23 cellular contexts compared by ENCODE assay signal in genomic region chr9:95514402-95514801, GRCh38. TPM values are rescaled to one million over a fixed set of nuclear protein-coding genes. Genes with fewer than 3 reads are reported as not detected.
DNase-seq lines count a peak whose midpoint lies in the region; ATAC-seq and TF ChIP-seq lines count a peak whose summit lies in the region.
"Had no signal": no experiment of that assay in that cellular context is flagged by ENCODE, and none has a peak within 500 bp of the region (broad histone marks: within the 10 kb centered on the region; RNA-seq: fewer than 3 reads in every experiment).

No MANE protein-coding gene starts in this region.

- H3K9ac ChIP-seq in BLaER1 (no peak overlapping the region), neural progenitor cell (no peak overlapping the region), colonic mucosa (ENCODE audit: low read depth in 2 of 2, low read length in 2 of 2) (peak overlapping the region in 1 of 2 donors; percentile 36)

- peaks cover 61% of the 10 kb centered on the region for H3K27me3 ChIP-seq in BLaER1
- H3K27me3 ChIP-seq in SJCRH30: no peaks in the 10 kb centered on the region
- peaks cover 71% of the 10 kb centered on the region for H3K27me3 ChIP-seq in neural progenitor cell
- peaks cover 7% of the 10 kb centered on the region for H3K27me3 ChIP-seq in colonic mucosa
- H3K27me3 ChIP-seq: foreskin keratinocyte, pancreas had no signal

- H3K27me3 Mint-ChIP-seq in glutamatergic neuron (ENCODE audit: unreplicated experiment) (peaks cover 22% of the 10 kb centered on the region), neural progenitor cell (ENCODE audit: insufficient read depth, low read depth) (peaks cover 13% of the 10 kb centered on the region)

- H3K36me3 Mint-ChIP-seq in glutamatergic neuron (ENCODE audit: unreplicated experiment) (peaks cover 7% of the 10 kb centered on the region), neural progenitor cell (no peaks in the 10 kb centered on the region)

- H3F3A ChIP-seq in neural progenitor cell (ENCODE audit: low read depth): peaks cover 80% of the 10 kb centered on the region

- no peaks in the 10 kb centered on the region; the same call in 1 of the 2 replicates for H4K20me1 ChIP-seq in BLaER1
- peaks cover 40% of the 10 kb centered on the region for H4K20me1 ChIP-seq in neural progenitor cell (ENCODE audit: low read depth)

- ATAC-seq in GM21367 (IDR thresholded peaks at IDR 0.05; ENCODE audit: unreplicated experiment) (no peak), GM21423 (IDR thresholded peaks at IDR 0.05; ENCODE audit: unreplicated experiment) (no peak)
- ATAC-seq: CD8-positive, alpha-beta T cell; foreskin keratinocyte; pancreas; right cardiac atrium had no signal

- no peak overlapping the region for H2AFZ ChIP-seq in neural progenitor cell (replicated peaks)

- no peak for DNase-seq in SJCRH30
- DNase-seq in glutamatergic neuron: no peak
- no peak for DNase-seq in neural progenitor cell (ENCODE audit: low spot score)
- no peak for DNase-seq in DMS53 (lab: John Stamatoyannopoulos, UW)
- no peak for DNase-seq in colonic mucosa
- DNase-seq: activated CD4-positive, alpha-beta T cell treated with anti-CD3 and anti-CD28 coated beads, Interleukin-2, amount 50 U/mL, for 48 hours; activated gamma-delta T cell treated with Interleukin-2 at 50 U/mL for 16 hours; amygdala; CD8-positive, alpha-beta T cell; erythroblast; foreskin keratinocyte; islet precursor cell; KG1; NCI-H2171; NCI-H524 treated with DMSO at 0.1 percent for 48 hours; pancreas; right cardiac atrium; stimulated activated CD8-positive, alpha-beta memory T cell treated with anti-CD3 and anti-CD28 coated beads, Interleukin-4, amount 100 ng/mL, for 48 hours had no signal

- H3K4me1 ChIP-seq in BLaER1 (peaks cover 60% of the 10 kb centered on the region), SJCRH30 (peaks cover 5% of the 10 kb centered on the region), neural progenitor cell (peaks cover 43% of the 10 kb centered on the region), colonic mucosa (peaks cover 4% of the 10 kb centered on the region)

- H3K9me3 ChIP-seq in BLaER1 (peaks cover 2% of the 10 kb centered on the region; the same call in 1 of the 2 replicates), SJCRH30 (replicated peaks) (no peaks in the 10 kb centered on the region), neural progenitor cell (ENCODE audit: low read depth) (no peaks in the 10 kb centered on the region), colonic mucosa (no peaks in the 10 kb centered on the region)
- H3K9me3 ChIP-seq: pancreas had no signal

- TF ChIP-seq CTCF in glutamatergic neuron (IDR thresholded peaks at IDR 0.05; ENCODE audit: partially characterized antibody, unreplicated experiment) (no peak), neural progenitor cell (IDR thresholded peaks at IDR 0.05) (no peak), colonic mucosa (IDR thresholded peaks at IDR 0.05) (no peak)

- peaks cover 14% of the 10 kb centered on the region for H3K9me3 Mint-ChIP-seq in glutamatergic neuron (ENCODE audit: unreplicated experiment)
- no peaks in the 10 kb centered on the region for H3K9me3 Mint-ChIP-seq in neural progenitor cell
- H3K9me3 Mint-ChIP-seq: CD8-positive, alpha-beta T cell had no signal

- H3K79me2 ChIP-seq in neural progenitor cell (ENCODE audit: low read depth): peaks cover 33% of the 10 kb centered on the region

- intact Hi-C loops in colonic mucosa (cut with DNase I): loop anchor here (10.0 kb wide), 2 partner anchors 360 to 700 kb away; partner anchors contain the start of gene ERCC6L2

- H3K27ac Mint-ChIP-seq in glutamatergic neuron (ENCODE audit: unreplicated experiment): no peak overlapping the region
- H3K27ac Mint-ChIP-seq in neural progenitor cell: no peak overlapping the region
- H3K27ac Mint-ChIP-seq: CD8-positive, alpha-beta T cell had no signal

- peak overlapping the region; percentile 96 for H3K4me2 ChIP-seq in BLaER1
- peak overlapping the region; percentile 99 for H3K4me2 ChIP-seq in neural progenitor cell

- no peak overlapping the region for H3K27ac ChIP-seq in BLaER1
- no peak overlapping the region for H3K27ac ChIP-seq in SJCRH30
- no peak overlapping the region for H3K27ac ChIP-seq in neural progenitor cell
- no peak overlapping the region for H3K27ac ChIP-seq in colonic mucosa
- H3K27ac ChIP-seq: cardiac muscle cell, foreskin keratinocyte, pancreas, SK-N-MC had no signal

- H3K36me3 ChIP-seq in BLaER1: no peaks in the 10 kb centered on the region
- no peaks in the 10 kb centered on the region for H3K36me3 ChIP-seq in SJCRH30
- H3K36me3 ChIP-seq in neural progenitor cell: no peaks in the 10 kb centered on the region
- H3K36me3 ChIP-seq in colonic mucosa: no peaks in the 10 kb centered on the region
- H3K36me3 ChIP-seq: cardiac muscle cell, pancreas had no signal

- H3K4me1 Mint-ChIP-seq in glutamatergic neuron (ENCODE audit: low read depth, unreplicated experiment): peaks cover 18% of the 10 kb centered on the region
- peaks cover 45% of the 10 kb centered on the region for H3K4me1 Mint-ChIP-seq in neural progenitor cell

- H3K4me3 ChIP-seq in BLaER1: no peak overlapping the region
- H3K4me3 ChIP-seq in SJCRH30: peak overlapping the region; percentile 66; the same call in 1 of the 2 replicates
- peak overlapping the region; percentile 93 for H3K4me3 ChIP-seq in neural progenitor cell
- no peak overlapping the region for H3K4me3 ChIP-seq in colonic mucosa
- H3K4me3 ChIP-seq: cardiac muscle cell, pancreas had no signal

- H3K4me3 Mint-ChIP-seq in glutamatergic neuron (ENCODE audit: unreplicated experiment) (peak overlapping the region; percentile 73), neural progenitor cell (peak overlapping the region; percentile 71)

RNA-seq across cellular contexts. Expression of gene PTCH1, which starts 2.4 kb away (rescaled TPM):
- total RNA-seq in SJCRH30 (2014; rRNA removed; shearing (Covaris generic)): 35.2 and 39.2 TPM in 2 replicates
- total RNA-seq in glutamatergic neuron (ENCODE audit: unreplicated experiment) (104 TPM), neural progenitor cell (ENCODE audit: low replicate concordance) (23.0 and 24.5 TPM in 2 replicates), colonic mucosa (10 to 100 TPM; 18.7 to 24.6 TPM)

Comparison
In these comparisons a context has a peak if more than half of its experiments do, and no peak if none do; other contexts are left out.
1. H3K4me3 ChIP-seq: peak in SJCRH30 (single experiment) and neural progenitor cell (single experiment); none in BLaER1 (single experiment) and colonic mucosa (single experiment).